8 cellular contexts compared by ENCODE assay signal in genomic region chr5:137498736-137499505, GRCh38. TPM values are rescaled to one million over a fixed set of nuclear protein-coding genes. Genes with fewer than 3 reads are reported as not detected.
DNase-seq lines count a peak whose midpoint lies in the region; ATAC-seq lines count a peak whose summit lies in the region.

SPOCK1 (minus strand) TSS chr5:137499326.

- peak; percentile 97 for DNase-seq in AG20443 (ENCODE audit: low spot score)
- DNase-seq in NCI-H510A treated with DMSO at 0.1 percent for 48 hours (lab: John Stamatoyannopoulos, UW): peak; percentile 60
- peak; percentile 80 for DNase-seq in activated CD8-positive, alpha-beta memory T cell treated with anti-CD3 and anti-CD28 coated beads for 24 hours
- peak; percentile 88 for DNase-seq in epidermal melanocyte (ENCODE audit: insufficient read length, low spot score)
- DNase-seq in mesenteric fat pad (ENCODE audit: low spot score): no peak
- peak; percentile 60 to 65 for DNase-seq in stimulated activated CD8-positive, alpha-beta memory T cell treated with anti-CD3 and anti-CD28 coated beads, Interleukin-2, amount 100 ng/mL, for 48 hours (ENCODE audit: low read depth in 2 of 2)

- ATAC-seq in GM18867 (IDR thresholded peaks at IDR 0.05; ENCODE audit: unreplicated experiment) (peak; percentile 91), HG03097 (IDR thresholded peaks at IDR 0.05; ENCODE audit: low FRiP score, unreplicated experiment) (peak; percentile 84)

RNA-seq across cellular contexts. Expression of gene SPOCK1, which starts in this region (rescaled TPM):
- total RNA-seq in mesenteric fat pad: 59.8 TPM
